In genomic region chr1:158830074-158830677, GRCh38 we compare ENCODE assay signal across 15 cellular contexts. TPM values are rescaled to one million over a fixed set of nuclear protein-coding genes. Genes with fewer than 3 reads are reported as not detected.
DNase-seq lines count a peak whose midpoint lies in the region; ATAC-seq and TF ChIP-seq lines count a peak whose summit lies in the region.
"Had no signal": no experiment of that assay in that cellular context is flagged by ENCODE, and none has a peak within 500 bp of the region (broad histone marks: within the 10 kb centered on the region; RNA-seq: fewer than 3 reads in every experiment).

No MANE protein-coding gene starts in this region.

- peaks cover 13% of the 10 kb centered on the region for H3K4me1 Mint-ChIP-seq in activated CD4-positive, alpha-beta T cell treated with anti-CD3 and anti-CD28 coated beads, Interleukin-2, amount 10 ng/mL, durations not matched to agents 24 days and 14 days
- H3K4me1 Mint-ChIP-seq in natural killer cell: peaks cover 10 to 26% of the 10 kb centered on the region in 2 donors
- H3K4me1 Mint-ChIP-seq in naive thymus-derived CD8-positive, alpha-beta T cell: peaks cover 0 to 12% (median under 1%) of the 10 kb centered on the region in 4 donors
- H3K4me1 Mint-ChIP-seq: activated naive CD8-positive, alpha-beta T cell treated with anti-CD3 and anti-CD28 coated beads, Interleukin-2, amount 10 ng/mL, durations not matched to agents 7 days and 5 days; GM23338; nephron progenitor cell had no signal

- peak overlapping the region; percentile 7 for H3K27ac Mint-ChIP-seq in activated CD4-positive, alpha-beta T cell treated with anti-CD3 and anti-CD28 coated beads, Interleukin-2, amount 10 ng/mL, durations not matched to agents 24 days and 14 days
- peak overlapping the region; percentile 17 to 88 for H3K27ac Mint-ChIP-seq in natural killer cell
- peak overlapping the region in 1 of 10 donors; percentile 30 for H3K27ac Mint-ChIP-seq in naive thymus-derived CD8-positive, alpha-beta T cell
- H3K27ac Mint-ChIP-seq: activated naive CD8-positive, alpha-beta T cell treated with anti-CD3 and anti-CD28 coated beads, Interleukin-2, amount 10 ng/mL, durations not matched to agents 7 days and 5 days; GM23338; nephron progenitor cell had no signal

- H3K9me3 Mint-ChIP-seq in activated CD4-positive, alpha-beta T cell treated with anti-CD3 and anti-CD28 coated beads, Interleukin-2, amount 10 ng/mL, durations not matched to agents 24 days and 14 days: peaks cover 11% of the 10 kb centered on the region
- peaks cover 0 to 7% of the 10 kb centered on the region in 2 donors for H3K9me3 Mint-ChIP-seq in natural killer cell
- H3K9me3 Mint-ChIP-seq in naive thymus-derived CD8-positive, alpha-beta T cell: peaks cover 0 to 30% (median 18%) of the 10 kb centered on the region in 9 donors

- no peak for TF ChIP-seq CTCF in natural killer cell (IDR thresholded peaks at IDR 0.05)

- H3K36me3 Mint-ChIP-seq in activated CD4-positive, alpha-beta T cell treated with anti-CD3 and anti-CD28 coated beads, Interleukin-2, amount 10 ng/mL, durations not matched to agents 24 days and 14 days (ENCODE audit: low read depth): peaks cover 7% of the 10 kb centered on the region
- peaks cover 9% of the 10 kb centered on the region for H3K36me3 Mint-ChIP-seq in natural killer cell
- H3K36me3 Mint-ChIP-seq in naive thymus-derived CD8-positive, alpha-beta T cell: peaks cover 0 to 17% (median 2%) of the 10 kb centered on the region in 3 donors
- H3K36me3 Mint-ChIP-seq: activated naive CD8-positive, alpha-beta T cell treated with anti-CD3 and anti-CD28 coated beads, Interleukin-2, amount 10 ng/mL, durations not matched to agents 7 days and 5 days had no signal

- peak overlapping the region; percentile 6 for H3K4me3 Mint-ChIP-seq in activated CD4-positive, alpha-beta T cell treated with anti-CD3 and anti-CD28 coated beads, Interleukin-2, amount 10 ng/mL, durations not matched to agents 24 days and 14 days
- no peak overlapping the region for H3K4me3 Mint-ChIP-seq in natural killer cell
- no peak overlapping the region for H3K4me3 Mint-ChIP-seq in naive thymus-derived CD8-positive, alpha-beta T cell
- H3K4me3 Mint-ChIP-seq: activated naive CD8-positive, alpha-beta T cell treated with anti-CD3 and anti-CD28 coated beads, Interleukin-2, amount 10 ng/mL, durations not matched to agents 7 days and 5 days; GM23338; nephron progenitor cell had no signal

- DNase-seq in activated CD4-positive, alpha-beta T cell treated with anti-CD3 and anti-CD28 coated beads, Interleukin-2, amount 10 ng/mL, durations not matched to agents 24 days and 14 days: no peak
- no peak for DNase-seq in activated CD4-positive, alpha-beta T cell treated with anti-CD3 and anti-CD28 coated beads, Interleukin-2, amount 50 U/mL, for 4 hours
- no peak for DNase-seq in natural killer cell
- DNase-seq in NCI-H1436 treated with DMSO at 0.1 percent for 48 hours (lab: John Stamatoyannopoulos, UW): no peak
- no peak for DNase-seq in naive thymus-derived CD8-positive, alpha-beta T cell
- DNase-seq: activated naive CD8-positive, alpha-beta T cell treated with anti-CD3 and anti-CD28 coated beads, Interleukin-2, amount 10 ng/mL, durations not matched to agents 7 days and 5 days; effector CD4-positive, alpha-beta T cell; nephron progenitor cell had no signal

- H3K27me3 Mint-ChIP-seq in activated CD4-positive, alpha-beta T cell treated with anti-CD3 and anti-CD28 coated beads, Interleukin-2, amount 10 ng/mL, durations not matched to agents 24 days and 14 days: peaks cover 7% of the 10 kb centered on the region
- no peaks in the 10 kb centered on the region for H3K27me3 Mint-ChIP-seq in natural killer cell (ENCODE audit: low read depth in 2 of 2)
- H3K27me3 Mint-ChIP-seq in naive thymus-derived CD8-positive, alpha-beta T cell: peaks cover 0 to 13% (median 0%) of the 10 kb centered on the region in 5 donors

- intact Hi-C loops in activated CD4-positive, alpha-beta T cell treated with anti-CD3 and anti-CD28 coated beads, Interleukin-2, amount 10 ng/mL, durations not matched to agents 24 days and 14 days (cut with micrococcal nuclease): loop anchor here (1.0 to 5.0 kb wide), 2 partner anchors 11 to 43 kb away; no protein-coding TSS in a partner anchor
- intact Hi-C loops in natural killer cell (cut with micrococcal nuclease): no loop called here

- peak; percentile 59 for ATAC-seq in GM21717 (IDR thresholded peaks at IDR 0.05; ENCODE audit: unreplicated experiment)
- ATAC-seq in HG03432 (IDR thresholded peaks at IDR 0.05; ENCODE audit: unreplicated experiment): peak; percentile 52
- peak in 2 of 3 donors; percentile 30 to 50 for ATAC-seq in natural killer cell
- no peak for ATAC-seq in GM19328 (IDR thresholded peaks at IDR 0.05; ENCODE audit: unreplicated experiment)
- ATAC-seq in naive thymus-derived CD8-positive, alpha-beta T cell: no peak
- ATAC-seq: GM23338 had no signal

- POLR2A ChIA-PET in naive thymus-derived CD8-positive, alpha-beta T cell (lab: Charles Lee): no interaction called here

RNA-seq across cellular contexts. Expression of gene MNDA, which starts 1.0 kb away (rescaled TPM):
- total RNA-seq in activated CD4-positive, alpha-beta T cell treated with anti-CD3 and anti-CD28 coated beads, Interleukin-2, amount 10 ng/mL, durations not matched to agents 24 days and 14 days: not detected in 2 replicates
- 10 to 100 TPM in 1 of 3 donors, 1 to 10 TPM in 2; 3.3 to 14.3 (median 7.0) TPM for total RNA-seq in natural killer cell
- under 1 TPM; 0.68 to 0.74 TPM for total RNA-seq in naive thymus-derived CD8-positive, alpha-beta T cell
- 1 to 10 TPM in 1 of 3 donors, under 1 TPM in 1, not detected in 1; 0.96 to 1.3 TPM for polyA plus RNA-seq in naive thymus-derived CD8-positive, alpha-beta T cell
- total RNA-seq: Daoy, GM23338, OCI-LY7 had no signal
- polyA plus RNA-seq: GM23338 had no signal

RNA-seq across cellular contexts. Expression of gene OR6N2, which starts 49.2 kb away (rescaled TPM):
- not detected in 2 replicates for total RNA-seq in activated CD4-positive, alpha-beta T cell treated with anti-CD3 and anti-CD28 coated beads, Interleukin-2, amount 10 ng/mL, durations not matched to agents 24 days and 14 days
- total RNA-seq in natural killer cell: under 1 TPM in 1 of 3 donors, not detected in 2; 0.95 TPM
- not detected for total RNA-seq in naive thymus-derived CD8-positive, alpha-beta T cell
- polyA plus RNA-seq in naive thymus-derived CD8-positive, alpha-beta T cell: not detected
- total RNA-seq: activated naive CD8-positive, alpha-beta T cell treated with anti-CD3 and anti-CD28 coated beads, Interleukin-2, amount 10 ng/mL, durations not matched to agents 7 days and 5 days; Daoy; GM23338; OCI-LY7; ureter had no signal
- polyA plus RNA-seq: GM23338 had no signal

RNA-seq across cellular contexts. Expression of gene OR6N1, which starts 58.2 kb away (rescaled TPM):
- not detected in 2 replicates for total RNA-seq in activated CD4-positive, alpha-beta T cell treated with anti-CD3 and anti-CD28 coated beads, Interleukin-2, amount 10 ng/mL, durations not matched to agents 24 days and 14 days
- 1 to 10 TPM in 1 of 3 donors, not detected in 2; 4.0 TPM for total RNA-seq in natural killer cell
- not detected for total RNA-seq in naive thymus-derived CD8-positive, alpha-beta T cell
- not detected for polyA plus RNA-seq in naive thymus-derived CD8-positive, alpha-beta T cell
- total RNA-seq: activated naive CD8-positive, alpha-beta T cell treated with anti-CD3 and anti-CD28 coated beads, Interleukin-2, amount 10 ng/mL, durations not matched to agents 7 days and 5 days; Daoy; GM23338; OCI-LY7; ureter had no signal
- polyA plus RNA-seq: GM23338 had no signal

Comparison
In these comparisons a context has a peak if more than half of its experiments do, and no peak if none do; other contexts are left out.
1. ATAC-seq: peak in GM21717 (single experiment), HG03432 (single experiment) and natural killer cell (2 of 3); none in GM19328 (single experiment) and naive thymus-derived CD8-positive, alpha-beta T cell (0 of 2).